ENCODE assay signal across 13 cellular contexts in the genomic region with DNA sequence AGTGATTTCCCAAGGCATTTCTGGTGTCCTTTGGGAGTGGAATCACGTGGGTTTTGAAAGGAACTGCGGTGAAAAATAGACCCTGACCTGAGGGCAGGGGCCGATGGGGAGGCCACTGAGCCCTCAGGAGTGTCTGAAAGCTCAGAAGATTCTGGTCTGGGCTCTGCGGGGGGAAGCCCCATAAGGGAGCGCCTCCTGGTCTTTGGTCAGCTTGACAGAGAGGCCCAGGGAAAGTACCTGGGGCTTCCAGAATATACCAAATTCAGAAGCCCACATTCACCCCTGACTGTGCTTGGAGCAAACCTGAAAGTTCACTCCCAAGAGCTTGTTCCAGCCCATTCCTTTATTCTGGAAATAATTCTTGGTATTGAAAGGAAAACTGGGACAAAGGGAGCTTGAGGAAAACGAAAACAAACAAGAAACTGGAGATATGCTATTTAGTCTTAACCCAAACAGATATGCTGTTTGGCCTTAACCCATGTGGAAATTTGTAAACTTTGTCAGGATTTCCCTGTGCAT. TPM values are rescaled to one million over a fixed set of nuclear protein-coding genes. Genes with fewer than 3 reads are reported as not detected.
DNase-seq lines count a peak whose midpoint lies in the region; ATAC-seq and TF ChIP-seq lines count a peak whose summit lies in the region.
"Had no signal": no experiment of that assay in that cellular context is flagged by ENCODE, and none has a peak within 500 bp of the region (broad histone marks: within the 10 kb centered on the region; RNA-seq: fewer than 3 reads in every experiment).

No MANE protein-coding gene starts in this region.

- peaks cover 0 to 8% of the 10 kb centered on the region in 2 experiments for H3K4me1 ChIP-seq in trophoblast cell (ENCODE audit: control insufficient read depth in 1 of 2, insufficient read depth in 2 of 2, low read length in 2 of 2)

- no peak overlapping the region for H2AK5ac ChIP-seq in trophoblast cell (ENCODE audit: low read length)

- no peak overlapping the region for H3K23ac ChIP-seq in trophoblast cell (ENCODE audit: low read length)

- in situ Hi-C loops in GM13977 (cut with MboI; ENCODE audit: low pct_unique_long_range_greater_than_20kb, low sequenced_read_pairs, unreplicated experiment): loop anchor here (25.0 kb wide), 1 partner anchor 200 kb away; no protein-coding TSS in a partner anchor

- no peak overlapping the region for H3K9ac ChIP-seq in trophoblast cell (ENCODE audit: low read length)
- H3K9ac ChIP-seq: GM23248 had no signal

- H3K79me2 ChIP-seq in trophoblast cell (ENCODE audit: control insufficient read depth, insufficient read depth, low read length, poor library complexity): no peaks in the 10 kb centered on the region

- peak overlapping the region; percentile 1 for H2BK5ac ChIP-seq in trophoblast cell (ENCODE audit: low read depth, low read length, poor library complexity)

- peaks cover 4% of the 10 kb centered on the region for H3K79me1 ChIP-seq in trophoblast cell (ENCODE audit: low read length)

- H4K12ac ChIP-seq in trophoblast cell (ENCODE audit: low read depth, low read length): no peak overlapping the region

- H3K27ac Mint-ChIP-seq in HFFc6: no peak overlapping the region
- H3K27ac Mint-ChIP-seq: endodermal cell had no signal

- H2BK12ac ChIP-seq in trophoblast cell (ENCODE audit: low read length): no peak overlapping the region

- H3K4me2 ChIP-seq in trophoblast cell (ENCODE audit: low read length): no peak overlapping the region

- no peak overlapping the region for H4K91ac ChIP-seq in trophoblast cell (ENCODE audit: low read depth, low read length)

- no peak overlapping the region for H3K4me3 Mint-ChIP-seq in HFFc6
- H3K4me3 Mint-ChIP-seq: endodermal cell, WTC11 had no signal

- WGBS in trophoblast cell (ENCODE audit: extremely low coverage, insufficient coverage, insufficient read length): no CpG with 5 or more reads among the region's 6 CpGs

- DNase-seq in GM13977 (ENCODE audit: low spot score) (peak; percentile 80), trophoblast cell (peak; percentile 74 to 75), HFFc6 (no peak)
- DNase-seq in stimulated activated CD4-positive, alpha-beta T cell treated with anti-CD3 and anti-CD28 coated beads, Interleukin-1b, Interleukin-23, amount 100 ng/mL, for 48 hours: no peak
- DNase-seq: activated naive CD4-positive, alpha-beta T cell; endodermal cell; GM23248; NCI-H146; PC-3 had no signal

- H3K4me3 ChIP-seq in trophoblast cell (ENCODE audit: low read depth, low read length): no peak overlapping the region
- H3K4me3 ChIP-seq: GM23248, lung had no signal

- H3K27ac ChIP-seq in cingulate gyrus (ENCODE audit: low read depth, low read length) (peak overlapping the region; percentile 94), trophoblast cell (ENCODE audit: low read depth, low read length) (no peak overlapping the region)
- H3K27ac ChIP-seq: GM23248 had no signal

- no peaks in the 10 kb centered on the region for H3K9me3 ChIP-seq in trophoblast cell (ENCODE audit: insufficient read depth, low read depth, low read length)

- H3K4ac ChIP-seq in trophoblast cell (ENCODE audit: low read depth, low read length): no peak overlapping the region

- TF ChIP-seq CTCF in GM13977 (IDR thresholded peaks at IDR 0.05; ENCODE audit: extremely low read depth, insufficient read depth, missing control alignments) (no peak), HFFc6 (IDR thresholded peaks at IDR 0.05) (no peak)

- peaks cover 31 to 42% of the 10 kb centered on the region in 2 experiments for H3K36me3 ChIP-seq in trophoblast cell (ENCODE audit: control insufficient read depth in 1 of 2, insufficient read depth in 2 of 2, low read length in 2 of 2)

- H3K27me3 Mint-ChIP-seq in HFFc6 (ENCODE audit: insufficient read depth): peaks cover 2% of the 10 kb centered on the region; the same call in 1 of the 2 replicates

- H3K4me1 Mint-ChIP-seq in HFFc6 (ENCODE audit: low read depth): peaks cover 30% of the 10 kb centered on the region
- H3K4me1 Mint-ChIP-seq: WTC11 had no signal

- no peak overlapping the region for H4K8ac ChIP-seq in trophoblast cell (ENCODE audit: low read depth, low read length)

- no peak overlapping the region for H2AFZ ChIP-seq in trophoblast cell (ENCODE audit: insufficient read depth, low read length, poor library complexity)
- H2AFZ ChIP-seq: GM23248 had no signal

- H2BK120ac ChIP-seq in trophoblast cell (ENCODE audit: insufficient read depth, low read length, poor library complexity): no peak overlapping the region

- no peaks in the 10 kb centered on the region for H3K27me3 ChIP-seq in trophoblast cell (ENCODE audit: insufficient read depth, low read length)

- no peak for ATAC-seq in esophagus mucosa
- ATAC-seq: PC-3, WTC11 had no signal

- no peaks in the 10 kb centered on the region for H3K9me3 Mint-ChIP-seq in HFFc6
- H3K9me3 Mint-ChIP-seq: endodermal cell, WTC11 had no signal

- no peak overlapping the region for H3K14ac ChIP-seq in trophoblast cell (ENCODE audit: low read length)

- no peak overlapping the region for H3K18ac ChIP-seq in trophoblast cell (ENCODE audit: low read length)

- H3K36me3 Mint-ChIP-seq in HFFc6 (ENCODE audit: low read depth): peaks cover 24% of the 10 kb centered on the region

RNA-seq across cellular contexts. Expression of gene NAGLU, which starts 23.2 kb away (rescaled TPM):
- polyA plus RNA-seq in trophoblast cell (2013): 10.2 and 11.6 TPM in 2 replicates
- total RNA-seq in esophagus mucosa: 13.3 TPM
- 10 to 100 TPM; 38.7 to 43.1 (median 39.9) TPM for total RNA-seq in HFFc6 (2021; fragmentation: NEBNext Ultra II Directional; extraction: Animal tissue kit (Norgen Biotek cat#: 25700))

RNA-seq across cellular contexts. Expression of gene HSD17B1, which starts 39.9 kb away (rescaled TPM):
- 41.8 and 44.5 TPM in 2 replicates for polyA plus RNA-seq in trophoblast cell (2013)
- total RNA-seq in esophagus mucosa: 15.7 TPM
- 1 to 10 TPM in 4 of 6 experiments, under 1 TPM in 2; 0.66 to 1.5 (median 1.1) TPM for total RNA-seq in HFFc6 (2021; fragmentation: NEBNext Ultra II Directional; extraction: Animal tissue kit (Norgen Biotek cat#: 25700))

RNA-seq across cellular contexts. Expression of gene COASY, which starts 49.2 kb away (rescaled TPM):
- 136 and 137 TPM in 2 replicates for polyA plus RNA-seq in trophoblast cell (2013)
- 67.4 TPM for total RNA-seq in esophagus mucosa
- total RNA-seq in HFFc6 (2021; fragmentation: NEBNext Ultra II Directional; extraction: Animal tissue kit (Norgen Biotek cat#: 25700)): 10 to 100 TPM; 64.6 to 77.6 (median 71.1) TPM

RNA-seq across cellular contexts. Expression of gene MLX, which starts 54.1 kb away (rescaled TPM):
- polyA plus RNA-seq in trophoblast cell (2013): 37.8 and 38.0 TPM in 2 replicates
- total RNA-seq in esophagus mucosa: 33.8 TPM
- 10 to 100 TPM; 40.7 to 48.3 (median 47.0) TPM for total RNA-seq in HFFc6 (2021; fragmentation: NEBNext Ultra II Directional; extraction: Animal tissue kit (Norgen Biotek cat#: 25700))

RNA-seq across cellular contexts. Expression of gene ATP6V0A1, which starts 54.1 kb away (rescaled TPM):
- polyA plus RNA-seq in trophoblast cell (2013): 62.3 and 70.2 TPM in 2 replicates
- 40.1 TPM for total RNA-seq in esophagus mucosa
- 10 to 100 TPM; 29.6 to 56.7 (median 37.1) TPM for total RNA-seq in HFFc6 (2021; fragmentation: NEBNext Ultra II Directional; extraction: Animal tissue kit (Norgen Biotek cat#: 25700))

Comparison
In these comparisons a context has a peak if more than half of its experiments do, and no peak if none do; other contexts are left out.
1. DNase-seq: peak in GM13977 (single experiment) and trophoblast cell (2 of 2); none in HFFc6 (single experiment) and stimulated activated CD4-positive, alpha-beta T cell treated with anti-CD3 and anti-CD28 coated beads, Interleukin-1b, Interleukin-23, amount 100 ng/mL, for 48 hours (single experiment).